ENCODE assay signal across 13 cellular contexts in genomic region chr1:217274927-217275616, GRCh38.
DNase-seq lines count a peak whose midpoint lies in the region; ATAC-seq, FAIRE-seq and TF ChIP-seq lines count a peak whose summit lies in the region.
"Had no signal": no experiment of that assay in that cellular context is flagged by ENCODE, and none has a peak within 500 bp of the region (broad histone marks: within the 10 kb centered on the region; RNA-seq: fewer than 3 reads in every experiment).

No MANE protein-coding gene starts in this region.

- no peak overlapping the region for H2AFZ ChIP-seq in GM12878 (ENCODE audit: control insufficient read depth, low read depth, low read length)

- no peaks in the 10 kb centered on the region for H3K4me1 ChIP-seq in GM12878 (ENCODE audit: control insufficient read depth, insufficient read depth, low read length)

- POLR2A ChIA-PET in GM12878 (lab: Charles Lee) = no interaction called here

- H3K4me1 Mint-ChIP-seq in activated T-cell treated with anti-CD3 and anti-CD28 coated beads, Interleukin-2, amount 50 U/mL, for 4 hours (ENCODE audit: low read depth) = no peaks in the 10 kb centered on the region
- H3K4me1 Mint-ChIP-seq: activated naive CD8-positive, alpha-beta T cell treated with anti-CD3 and anti-CD28 coated beads, Interleukin-2, amount 50 U/mL, for 24 hours; B cell had no signal

- H3K27me3 Mint-ChIP-seq in activated T-cell treated with anti-CD3 and anti-CD28 coated beads, Interleukin-2, amount 50 U/mL, for 4 hours (ENCODE audit: low read depth) = no peaks in the 10 kb centered on the region
- H3K27me3 Mint-ChIP-seq: activated naive CD8-positive, alpha-beta T cell treated with anti-CD3 and anti-CD28 coated beads, Interleukin-2, amount 50 U/mL, for 24 hours; B cell had no signal

- TF ChIP-seq POLR2A in GM12878 (IDR thresholded peaks at IDR 0.05; ENCODE audit: low read depth, low read length) = no peak

- no peak overlapping the region for H3K9ac ChIP-seq in GM12878 (ENCODE audit: control insufficient read depth, insufficient read depth, low read length)

- H3K4me2 ChIP-seq in GM12878 (ENCODE audit: control insufficient read depth, insufficient read depth) = no peak overlapping the region

- no peak overlapping the region for H3K4me3 ChIP-seq in GM12878

- no peaks in the 10 kb centered on the region for H4K20me1 ChIP-seq in GM12878 (ENCODE audit: control insufficient read depth, insufficient read depth)

- no peak for TF ChIP-seq RAD21 in GM12878 (IDR thresholded peaks at IDR 0.05; ENCODE audit: insufficient read depth, low read depth, low read length)

- no peaks in the 10 kb centered on the region for H3K36me3 Mint-ChIP-seq in activated T-cell treated with anti-CD3 and anti-CD28 coated beads, Interleukin-2, amount 50 U/mL, for 4 hours (ENCODE audit: insufficient read depth)

- ATAC-seq in HG03469 (IDR thresholded peaks at IDR 0.05; ENCODE audit: unreplicated experiment) (peak; percentile 30), GM12878 (peak; percentile 58)
- no peak for ATAC-seq in activated T-cell treated with anti-CD3 and anti-CD28 coated beads, Interleukin-2, amount 50 U/mL, for 4 hours
- ATAC-seq: activated naive CD8-positive, alpha-beta T cell treated with anti-CD3 and anti-CD28 coated beads, Interleukin-2, amount 50 U/mL, for 24 hours had no signal

- no peaks in the 10 kb centered on the region for H3K27me3 ChIP-seq in GM12878 (replicated peaks in 1 of 2; ENCODE audit: control insufficient read depth in 2 of 2, insufficient read depth in 2 of 2, low read length in 1 of 2)

- CTCF ChIA-PET in GM12878 (lab: Yijun Ruan, JAX) = no interaction called here

- H3K4me3 Mint-ChIP-seq in activated T-cell treated with anti-CD3 and anti-CD28 coated beads, Interleukin-2, amount 50 U/mL, for 4 hours = no peak overlapping the region
- H3K4me3 Mint-ChIP-seq: activated naive CD8-positive, alpha-beta T cell treated with anti-CD3 and anti-CD28 coated beads, Interleukin-2, amount 50 U/mL, for 24 hours; B cell had no signal

- no peaks in the 10 kb centered on the region for H3K36me3 ChIP-seq in GM12878 (ENCODE audit: control insufficient read depth in 2 of 2, insufficient read depth in 2 of 2, low read length in 1 of 2)

- DNase-seq in EL = peak; percentile 74
- no peak for DNase-seq in GM12878 (ENCODE audit: low read depth, low spot score)
- DNase-seq in kidney glomerular epithelial cell (lab: John Stamatoyannopoulos, UW) = peak; percentile 19
- no peak for DNase-seq in ecto neural progenitor cell (ENCODE audit: low spot score)
- DNase-seq in iPS-NIHi7 (ENCODE audit: extremely low spot score) = no peak
- no peak for DNase-seq in activated T-cell treated with anti-CD3 and anti-CD28 coated beads, Interleukin-2, amount 50 U/mL, for 4 hours
- no peak for DNase-seq in NCI-H446 treated with DMSO at 0.1 percent for 48 hours (lab: John Stamatoyannopoulos, UW)
- DNase-seq: activated naive CD8-positive, alpha-beta T cell treated with anti-CD3 and anti-CD28 coated beads, Interleukin-2, amount 50 U/mL, for 24 hours; NCI-H1092 treated with DMSO at 0.1 percent for 48 hours; stimulated activated CD4-positive, alpha-beta T cell treated with anti-CD3 and anti-CD28 coated beads, Interleukin-4, amount 100 ng/mL, for 4 hours had no signal

- no peak for FAIRE-seq in GM12878 (lab: Jason Lieb, UNC)
- FAIRE-seq: endothelial cell of umbilical vein had no signal

- no peaks in the 10 kb centered on the region for H3K9me3 Mint-ChIP-seq in activated T-cell treated with anti-CD3 and anti-CD28 coated beads, Interleukin-2, amount 50 U/mL, for 4 hours

- in situ Hi-C loops in GM12878 (cut with MboI) = no loop called here

- H3K9me3 ChIP-seq in GM12878 (replicated peaks; ENCODE audit: control insufficient read depth, insufficient read depth, low read length) = no peaks in the 10 kb centered on the region

- no peak overlapping the region for H3K27ac ChIP-seq in GM12878 (ENCODE audit: control insufficient read depth, insufficient read depth)

- SMC1A ChIA-PET in GM12878 (lab: Charles Lee; ENCODE audit: uncharacterized antibody, unreplicated experiment) = interaction anchor here (1.0 kb wide), 1 partner anchor 386 kb away, joined by 3 read pairs; no protein-coding TSS in a partner anchor

- 3% methylated on average over 2 of the region's 2 CpGs for WGBS in GM12878 (ENCODE audit: insufficient coverage, insufficient replicate concordance, low lambda C conversion rate, missing lambda C conversion rate)

- BruUV-seq in GM12878 (replicated peaks; lab: Mats Ljungman, UMichigan) = no TSS peak

- no peak for TF ChIP-seq EP300 in GM12878 (IDR thresholded peaks at IDR 0.05; ENCODE audit: borderline replicate concordance in 1 of 2, control insufficient read depth in 1 of 2, low read depth in 2 of 2, low read length in 2 of 2)

- TF ChIP-seq CTCF in GM12878 (IDR thresholded peaks at IDR 0.05 in 2 of 3, conservative IDR thresholded peaks at IDR 0.05 in 1 of 3; ENCODE audit: control insufficient read depth in 2 of 3, extremely low read depth in 1 of 3, insufficient read depth in 1 of 3, low read depth in 3 of 3, low read length in 3 of 3) = no peak

- no peaks in the 10 kb centered on the region for H3K79me2 ChIP-seq in GM12878 (ENCODE audit: control insufficient read depth, insufficient read depth, low read length)

- RAD21 ChIA-PET in GM12878 (lab: Charles Lee; ENCODE audit: unreplicated experiment) = no interaction called here

- intact Hi-C loops in GM12878 (cut with micrococcal nuclease; ENCODE audit: unreplicated experiment) = no loop called here

TF ChIP-seq in GM12878, 131 proteins besides CTCF, POLR2A, EP300 and RAD21:
- TF ChIP-seq ZBED1 (IDR thresholded peaks at IDR 0.05; ENCODE audit: borderline replicate concordance) = 0 out of 2 replicates have a peak, but pooled peaks have one; percentile 45
- peak; percentile 46; the same call in 1 of the 2 replicates for TF ChIP-seq JUNB (IDR thresholded peaks at IDR 0.05)
- peak; percentile 17; the same call in 1 of the 2 replicates for TF ChIP-seq CREM (IDR thresholded peaks at IDR 0.05; ENCODE audit: low read depth)
- peak; percentile 61; the same call in 1 of the 2 replicates for TF ChIP-seq NFIC (IDR thresholded peaks at IDR 0.05; ENCODE audit: low read depth, low read length)
- TF ChIP-seq ZZZ3 (IDR thresholded peaks at IDR 0.05; ENCODE audit: control insufficient read depth, insufficient read length, low read depth) = no peak
- peak; percentile 22; the same call in 1 of the 2 replicates for TF ChIP-seq RUNX3 (IDR thresholded peaks at IDR 0.05; ENCODE audit: low read length)
- no peak for TF ChIP-seq ASH2L (IDR thresholded peaks at IDR 0.05; ENCODE audit: borderline replicate concordance, low read depth)

Comparison
In these comparisons a context has a peak if more than half of its experiments do, and no peak if none do; other contexts are left out.
1. DNase-seq: peak in EL (single experiment) and kidney glomerular epithelial cell (single experiment); none in GM12878 (single experiment), ecto neural progenitor cell (single experiment), iPS-NIHi7 (single experiment), activated T-cell treated with anti-CD3 and anti-CD28 coated beads, Interleukin-2, amount 50 U/mL, for 4 hours (single experiment) and NCI-H446 treated with DMSO at 0.1 percent for 48 hours (single experiment).
2. ATAC-seq: peak in HG03469 (single experiment) and GM12878 (single experiment); none in activated T-cell treated with anti-CD3 and anti-CD28 coated beads, Interleukin-2, amount 50 U/mL, for 4 hours (0 of 2).